Comparison of ENCODE assay signal across 31 cellular contexts in genomic region chr1:10633416-10633815, GRCh38.
DNase-seq lines count a peak whose midpoint lies in the region; ATAC-seq, FAIRE-seq and TF ChIP-seq lines count a peak whose summit lies in the region.
"Had no signal": no experiment of that assay in that cellular context is flagged by ENCODE, and none has a peak within 500 bp of the region (broad histone marks: within the 10 kb centered on the region; RNA-seq: fewer than 3 reads in every experiment).

No MANE protein-coding gene starts in this region.

- H3K36me3 ChIP-seq in H7 (replicated peaks; ENCODE audit: control insufficient read depth, insufficient read depth, low read length) (no peaks in the 10 kb centered on the region; the same call in 1 of the 2 replicates), ascending aorta (peaks cover 0 to 4% of the 10 kb centered on the region in 2 donors), thoracic aorta (no peaks in the 10 kb centered on the region), Karpas-422 (ENCODE audit: insufficient read depth, low read length) (no peaks in the 10 kb centered on the region)

- FAIRE-seq in GM19239 (lab: Jason Lieb, UNC), result no peak
- FAIRE-seq: GM12892, pancreas, RCC 7860, urothelium cell line had no signal

- peaks cover 8% of the 10 kb centered on the region for H3K36me3 Mint-ChIP-seq in nephron (ENCODE audit: low read depth)
- H3K36me3 Mint-ChIP-seq: activated CD8-positive, alpha-beta memory T cell treated with anti-CD3 and anti-CD28 coated beads, Interleukin-2, amount 10 ng/mL, durations not matched to agents 7 days and 5 days; naive B cell had no signal

- ATAC-seq in thoracic aorta (ENCODE audit: insufficient number of reproducible peaks, low FRiP score, low read depth), result no peak
- ATAC-seq: activated CD8-positive, alpha-beta memory T cell treated with anti-CD3 and anti-CD28 coated beads, Interleukin-2, amount 10 ng/mL, durations not matched to agents 7 days and 5 days; HCT116; left colon; T-helper 17 cell had no signal

- H3K27me3 ChIP-seq in H7 (ENCODE audit: control insufficient read depth, insufficient read depth, low read length) (peaks cover 3% of the 10 kb centered on the region; the same call in 1 of the 2 replicates), ascending aorta (no peaks in the 10 kb centered on the region), thoracic aorta (replicated peaks; ENCODE audit: insufficient read depth) (no peaks in the 10 kb centered on the region), Karpas-422 (ENCODE audit: low read length) (no peaks in the 10 kb centered on the region)
- H3K27me3 ChIP-seq: pancreas, right lobe of liver had no signal

- TF ChIP-seq CTCF in ascending aorta (IDR thresholded peaks at IDR 0.05) (no peak), nephron (IDR thresholded peaks at IDR 0.05; ENCODE audit: unreplicated experiment in 3 of 3) (no peak), thoracic aorta (IDR thresholded peaks at IDR 0.05) (no peak)

- H3K79me2 ChIP-seq in Karpas-422 (ENCODE audit: low read length), result no peaks in the 10 kb centered on the region

- no peak overlapping the region for H3K4me2 ChIP-seq in Karpas-422 (ENCODE audit: low read depth, low read length, poor library complexity, severe bottlenecking)

- H3K27ac Mint-ChIP-seq in nephron, result peak overlapping the region in 2 of 3 experiments; percentile 79 to 83
- H3K27ac Mint-ChIP-seq: activated CD8-positive, alpha-beta memory T cell treated with anti-CD3 and anti-CD28 coated beads, Interleukin-2, amount 10 ng/mL, durations not matched to agents 7 days and 5 days; activated naive CD4-positive, alpha-beta T cell treated with anti-CD3 and anti-CD28 coated beads for 36 hours; CD4-positive, alpha-beta T cell; T-helper 17 cell had no signal

- H3K9me3 ChIP-seq in ascending aorta (no peaks in the 10 kb centered on the region), thoracic aorta (no peaks in the 10 kb centered on the region), Karpas-422 (ENCODE audit: low read length) (no peaks in the 10 kb centered on the region)
- H3K9me3 ChIP-seq: pancreas, right lobe of liver had no signal

- H3K9me2 ChIP-seq in Karpas-422 (replicated peaks; ENCODE audit: insufficient read depth, low read length), result no peaks in the 10 kb centered on the region

- DNase-seq in H7 (peak; percentile 65), ascending aorta (ENCODE audit: low spot score in 2 of 2) (no peak), thoracic aorta (ENCODE audit: low spot score) (no peak), GM19239 (ENCODE audit: insufficient read length, low spot score) (no peak), Karpas-422 (no peak)
- no peak for DNase-seq in stimulated activated CD4-positive, alpha-beta T cell treated with anti-CD3 and anti-CD28 coated beads, Interleukin-2, amount 100 ng/mL, for 48 hours
- DNase-seq: activated CD4-positive, alpha-beta T cell treated with anti-CD3 and anti-CD28 coated beads, Interleukin-2, amount 50 U/mL, for 1 hour; activated CD8-positive, alpha-beta memory T cell treated with anti-CD3 and anti-CD28 coated beads, Interleukin-2, amount 10 ng/mL, durations not matched to agents 7 days and 5 days; activated naive CD4-positive, alpha-beta T cell treated with anti-CD3 and anti-CD28 coated beads for 36 hours; anterior cingulate cortex; CD4-positive, alpha-beta T cell; central memory CD4-positive, alpha-beta T cell; dorsolateral prefrontal cortex; EL; glutamatergic neuron; Kasumi-1; left colon; naive B cell; NCI-H1694; NCI-H2171 treated with DMSO at 0.1 percent for 48 hours; NCI-H526; stimulated activated CD4-positive, alpha-beta T cell treated with anti-CD3 and anti-CD28 coated beads, Interleukin-15, amount 100 ng/mL, for 24 hours; stimulated activated CD8-positive, alpha-beta memory T cell treated with anti-CD3 and anti-CD28 coated beads, Interleukin-4, amount 100 ng/mL, for 48 hours; T-helper 17 cell had no signal

- no peak overlapping the region for H3K9ac ChIP-seq in Karpas-422 (ENCODE audit: low read length)

- H3K4me1 ChIP-seq in ascending aorta, result peaks cover 34 to 69% of the 10 kb centered on the region in 2 donors
- peaks cover 42 to 79% of the 10 kb centered on the region in 2 donors for H3K4me1 ChIP-seq in thoracic aorta (ENCODE audit: control insufficient read depth in 1 of 2, low read depth in 2 of 2)
- H3K4me1 ChIP-seq in Karpas-422 (ENCODE audit: low read length), result no peaks in the 10 kb centered on the region

- peaks cover 15% of the 10 kb centered on the region for H3K27me3 Mint-ChIP-seq in nephron (ENCODE audit: low read depth)
- H3K27me3 Mint-ChIP-seq: activated CD8-positive, alpha-beta memory T cell treated with anti-CD3 and anti-CD28 coated beads, Interleukin-2, amount 10 ng/mL, durations not matched to agents 7 days and 5 days; CD4-positive, alpha-beta T cell; T-helper 17 cell had no signal

- H3K4me3 ChIP-seq in H7 (ENCODE audit: insufficient read depth, low read depth, low read length) (no peak overlapping the region), ascending aorta (no peak overlapping the region), thoracic aorta (no peak overlapping the region), Karpas-422 (ENCODE audit: low read length) (no peak overlapping the region)
- H3K4me3 ChIP-seq: dorsolateral prefrontal cortex, pancreas, right lobe of liver had no signal

- peaks cover 34% of the 10 kb centered on the region for H3K4me1 Mint-ChIP-seq in nephron
- H3K4me1 Mint-ChIP-seq: activated CD8-positive, alpha-beta memory T cell treated with anti-CD3 and anti-CD28 coated beads, Interleukin-2, amount 10 ng/mL, durations not matched to agents 7 days and 5 days; naive B cell had no signal

- no peaks in the 10 kb centered on the region for H3K9me3 Mint-ChIP-seq in nephron
- H3K9me3 Mint-ChIP-seq: activated naive CD4-positive, alpha-beta T cell treated with anti-CD3 and anti-CD28 coated beads for 36 hours; CD4-positive, alpha-beta T cell; naive B cell had no signal

- H3K4me3 Mint-ChIP-seq in nephron, result peak overlapping the region in 1 of 3 experiments; percentile 0
- H3K4me3 Mint-ChIP-seq: activated CD8-positive, alpha-beta memory T cell treated with anti-CD3 and anti-CD28 coated beads, Interleukin-2, amount 10 ng/mL, durations not matched to agents 7 days and 5 days; activated naive CD4-positive, alpha-beta T cell treated with anti-CD3 and anti-CD28 coated beads for 36 hours; CD4-positive, alpha-beta T cell; naive B cell; T-helper 17 cell had no signal

- H2AFZ ChIP-seq in Karpas-422 (ENCODE audit: low read length), result no peak overlapping the region

- peak overlapping the region; percentile 97 to 99 for H3K27ac ChIP-seq in ascending aorta
- H3K27ac ChIP-seq in thoracic aorta, result peak overlapping the region; percentile 90 to 96
- no peak overlapping the region for H3K27ac ChIP-seq in Karpas-422 (ENCODE audit: low read length)
- H3K27ac ChIP-seq: pancreas, right lobe of liver had no signal

- no peaks in the 10 kb centered on the region for H4K20me1 ChIP-seq in Karpas-422 (ENCODE audit: insufficient read depth, low read depth, low read length)

- intact Hi-C loops in ascending aorta (cut with DNase I), result loop anchor here (2.0 to 5.0 kb wide), 3 partner anchors 61 to 121 kb away; no protein-coding TSS in a partner anchor
